1 cellular context compared by ENCODE assay signal in genomic region chr17:81509687-81510523, GRCh38.
TF ChIP-seq lines count a peak whose summit lies in the region.

No MANE protein-coding gene starts in this region.

TF ChIP-seq in IMR-90, 13 proteins besides CTCF, POLR2A, EP300 and RAD21:
- TF ChIP-seq USF2 (IDR thresholded peaks at IDR 0.05; ENCODE audit: low read depth, low read length): no peak
- no peak for TF ChIP-seq MAFK (IDR thresholded peaks at IDR 0.05; ENCODE audit: low read depth, low read length)
- TF ChIP-seq BHLHE40 (IDR thresholded peaks at IDR 0.05; ENCODE audit: low read depth, low read length): no peak
- no peak for TF ChIP-seq CEBPB (IDR thresholded peaks at IDR 0.05; ENCODE audit: low read depth, low read length)
- no peak for TF ChIP-seq SMC3 (IDR thresholded peaks at IDR 0.05; ENCODE audit: low read depth, low read length)
- TF ChIP-seq FOS (IDR thresholded peaks at IDR 0.05; ENCODE audit: low read depth, low read length): no peak
- no peak for TF ChIP-seq RFX5 (IDR thresholded peaks at IDR 0.05; ENCODE audit: low read depth, low read length)
- no peak for TF ChIP-seq MAZ (IDR thresholded peaks at IDR 0.05; ENCODE audit: borderline replicate concordance, low read depth, low read length)
- TF ChIP-seq ELK1 (IDR thresholded peaks at IDR 0.05; ENCODE audit: borderline replicate concordance, low read depth, low read length): no peak
- TF ChIP-seq CHD1 (IDR thresholded peaks at IDR 0.05; ENCODE audit: low read depth, low read length): no peak
